In genomic region chr16:2603165-2604015, GRCh38 we compare ENCODE assay signal across 7 cellular contexts.
DNase-seq lines count a peak whose midpoint lies in the region; ATAC-seq and TF ChIP-seq lines count a peak whose summit lies in the region.

No MANE protein-coding gene starts in this region.

- DNase-seq in NCI-H2171 (lab: John Stamatoyannopoulos, UW) = peak; percentile 92
- DNase-seq in breast epithelium (ENCODE audit: low spot score in 2 of 2) = peak; percentile 92 to 94

- H3K36me3 ChIP-seq in breast epithelium = no peaks in the 10 kb centered on the region
- H3K36me3 ChIP-seq in iPS-20b (ENCODE audit: insufficient read depth, low read depth, low read length) = 0 out of 2 replicates have a peak, but pooled peaks cover 5% of the 10 kb centered on the region
- H3K36me3 ChIP-seq in skeletal muscle tissue (ENCODE audit: control insufficient read depth in 3 of 3, insufficient read depth in 3 of 3, low read length in 3 of 3) = peaks cover 5 to 6% (median 6%) of the 10 kb centered on the region in 3 donors

- peak; percentile 97 for TF ChIP-seq POLR2A in GM18526 (IDR thresholded peaks at IDR 0.05; ENCODE audit: extremely low read depth, insufficient read length)
- peak; percentile 62 for TF ChIP-seq POLR2A in breast epithelium (IDR thresholded peaks at IDR 0.05)

- H3K4me1 ChIP-seq in breast epithelium (no peaks in the 10 kb centered on the region), iPS-20b (ENCODE audit: insufficient read depth, low read length) (no peaks in the 10 kb centered on the region), skeletal muscle tissue (ENCODE audit: control insufficient read depth in 3 of 3, insufficient read depth in 3 of 3, low read length in 3 of 3) (peaks cover 16 to 34% (median 23%) of the 10 kb centered on the region in 3 donors)

- no peaks in the 10 kb centered on the region for H3K9me3 ChIP-seq in breast epithelium
- H3K9me3 ChIP-seq in iPS-20b (ENCODE audit: insufficient read depth, low read depth, low read length) = no peaks in the 10 kb centered on the region
- no peaks in the 10 kb centered on the region for H3K9me3 ChIP-seq in skeletal muscle tissue (ENCODE audit: control insufficient read depth in 3 of 3, low read length in 3 of 3)

- peak overlapping the region; percentile 96 for H3K9ac ChIP-seq in iPS-20b (ENCODE audit: low read depth, low read length)
- peak overlapping the region; percentile 91 to 96 (median 96) for H3K9ac ChIP-seq in skeletal muscle tissue (ENCODE audit: low read depth in 1 of 3, low read length in 3 of 3)

- H3K4me3 ChIP-seq in breast epithelium = peak overlapping the region; percentile 83 to 93 (median 89)
- H3K4me3 ChIP-seq in iPS-20b (ENCODE audit: low read length) = peak overlapping the region; percentile 98
- peak overlapping the region; percentile 90 to 99 (median 99) for H3K4me3 ChIP-seq in skeletal muscle tissue (ENCODE audit: low read length in 3 of 3)

- peak; percentile 47 for ATAC-seq in HG03095 (IDR thresholded peaks at IDR 0.05; ENCODE audit: unreplicated experiment)

- intact Hi-C loops in breast epithelium (cut with DNase I; ENCODE audit: low total_unique reads) = no loop called here

- H3K27ac ChIP-seq in VCaP = peak overlapping the region; percentile 81
- peak overlapping the region; percentile 70 to 78 for H3K27ac ChIP-seq in breast epithelium
- H3K27ac ChIP-seq in iPS-20b (ENCODE audit: low read length) = peak overlapping the region; percentile 91
- peak overlapping the region; percentile 83 for H3K27ac ChIP-seq in skeletal muscle tissue (ENCODE audit: low read depth, low read length)

- H3K27me3 ChIP-seq in breast epithelium (no peaks in the 10 kb centered on the region), iPS-20b (ENCODE audit: insufficient read depth, low read length) (no peaks in the 10 kb centered on the region), skeletal muscle tissue (ENCODE audit: control insufficient read depth in 3 of 3, insufficient read depth in 3 of 3, low read length in 3 of 3) (no peaks in the 10 kb centered on the region)

- TF ChIP-seq CTCF in VCaP (conservative IDR thresholded peaks at IDR 0.05) = 0 out of 2 replicates have a peak, but pooled peaks have one; percentile 6
- no peak for TF ChIP-seq CTCF in breast epithelium (IDR thresholded peaks at IDR 0.05)

Comparison
In these comparisons a context has a peak if more than half of its experiments do, and no peak if none do; other contexts are left out.
1. Peak in every context shown above with its lines: DNase-seq, ATAC-seq, H3K4me3 ChIP-seq and H3K27ac ChIP-seq.